Comparison of ENCODE assay signal across 8 cellular contexts in genomic region chr12:108247130-108247529, GRCh38.
"Had no signal": no experiment of that assay in that cellular context is flagged by ENCODE, and none has a peak within 500 bp of the region (broad histone marks: within the 10 kb centered on the region; RNA-seq: fewer than 3 reads in every experiment).

No MANE protein-coding gene starts in this region.

- H3K27ac Mint-ChIP-seq: GM23338, H9, HFFc6 had no signal

- ATAC-seq: GM23338, HCT116 had no signal

- DNase-seq: GM23248, GOT3, H7, H9, HCEC 1CT, HFFc6 had no signal

- H3K9me3 Mint-ChIP-seq: GM23338, H9 had no signal

- H3K4me3 Mint-ChIP-seq: GM23338, H9, HFFc6 had no signal
